In the genomic region with DNA sequence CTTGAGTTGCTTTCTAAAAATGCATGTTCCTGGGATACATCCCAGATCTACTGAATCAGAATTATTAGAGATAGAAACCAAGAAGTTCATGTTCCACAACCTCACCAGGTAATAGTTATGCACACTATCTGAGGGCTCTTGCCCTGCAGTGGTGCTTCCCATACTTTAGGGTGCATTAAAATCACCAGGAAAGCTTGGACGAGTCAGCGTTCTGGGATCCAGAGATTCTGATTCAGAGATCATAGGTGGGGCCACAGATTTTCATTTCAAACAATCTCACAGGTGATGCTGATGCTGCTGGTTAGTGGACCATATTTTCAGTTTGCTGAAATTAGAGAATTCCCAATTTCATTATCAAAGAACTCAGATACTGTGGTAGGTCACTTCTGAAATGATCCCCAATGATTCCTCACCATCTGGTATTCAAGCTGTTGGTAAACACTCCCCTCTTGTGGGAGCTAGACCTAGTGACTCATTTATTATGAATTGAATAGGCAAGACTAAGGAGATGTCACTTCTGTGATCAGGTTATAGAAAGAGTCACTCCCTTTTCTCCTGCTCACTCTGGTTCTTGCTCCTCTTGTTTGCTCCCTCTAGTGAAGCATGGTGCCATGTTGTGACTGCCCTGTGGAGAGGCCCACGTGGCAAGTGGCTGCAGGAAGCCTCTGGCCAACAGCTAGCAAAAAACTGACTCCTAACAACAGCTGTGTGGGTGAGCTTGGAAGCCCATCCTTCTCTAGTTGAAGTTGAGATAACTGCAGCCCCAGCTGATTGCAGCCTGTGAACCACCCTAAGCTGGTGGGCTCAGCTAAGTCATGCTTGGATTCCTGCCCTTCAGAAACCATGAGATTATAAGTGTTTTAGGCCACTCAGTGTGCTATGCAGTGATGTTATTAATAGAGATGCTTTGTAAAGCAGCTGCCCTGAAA, we compare ENCODE assay signal across 14 cellular contexts. TPM values are rescaled to one million over a fixed set of nuclear protein-coding genes. Genes with fewer than 3 reads are reported as not detected.
DNase-seq lines count a peak whose midpoint lies in the region; ATAC-seq and TF ChIP-seq lines count a peak whose summit lies in the region.
"Had no signal": no experiment of that assay in that cellular context is flagged by ENCODE, and none has a peak within 500 bp of the region (broad histone marks: within the 10 kb centered on the region; RNA-seq: fewer than 3 reads in every experiment).

No MANE protein-coding gene starts in this region.

- CTCF ChIA-PET in RWPE1 (lab: Yijun Ruan, JAX) (interaction anchor here (0.5 to 8.2 kb wide), 19 partner anchors 8 to 558 kb away, joined by 3 to 68 read pairs (median 5); no protein-coding TSS in a partner anchor), T-cell (lab: Charles Lee) (interaction anchor here (0.6 to 2.7 kb wide), 7 partner anchors 56 to 558 kb away, joined by 3 to 10 read pairs (median 4); no protein-coding TSS in a partner anchor)

- peaks cover 6% of the 10 kb centered on the region for H3K4me1 Mint-ChIP-seq in stimulated activated effector memory CD8-positive, alpha-beta T cell treated with anti-CD3 and anti-CD28 coated beads, Interleukin-12 subunit alpha, Interleukin-12 subunit beta, amount 100 ng/mL, for 72 hours
- H3K4me1 Mint-ChIP-seq in T-cell = no peaks in the 10 kb centered on the region

- H3K9me3 ChIP-seq in left ventricle myocardium inferior (replicated peaks) = no peaks in the 10 kb centered on the region
- H3K9me3 ChIP-seq: upper lobe of right lung had no signal

- H3K27me3 ChIP-seq in left ventricle myocardium inferior (ENCODE audit: low read depth) = no peaks in the 10 kb centered on the region
- H3K27me3 ChIP-seq: upper lobe of right lung had no signal

- no peaks in the 10 kb centered on the region for H3K36me3 Mint-ChIP-seq in stimulated activated effector memory CD8-positive, alpha-beta T cell treated with anti-CD3 and anti-CD28 coated beads, Interleukin-12 subunit alpha, Interleukin-12 subunit beta, amount 100 ng/mL, for 72 hours
- H3K36me3 Mint-ChIP-seq in T-cell = no peaks in the 10 kb centered on the region

- peaks cover 12 to 20% of the 10 kb centered on the region in 2 donors for H3K27me3 Mint-ChIP-seq in T-cell

- no peaks in the 10 kb centered on the region for H3K9me3 Mint-ChIP-seq in stimulated activated effector memory CD8-positive, alpha-beta T cell treated with anti-CD3 and anti-CD28 coated beads, Interleukin-12 subunit alpha, Interleukin-12 subunit beta, amount 100 ng/mL, for 72 hours
- no peaks in the 10 kb centered on the region for H3K9me3 Mint-ChIP-seq in T-cell
- H3K9me3 Mint-ChIP-seq: CD4-positive, alpha-beta T cell had no signal

- H3K27ac ChIP-seq in left ventricle myocardium inferior (replicated peaks) (no peak overlapping the region), RWPE1 (peak overlapping the region; percentile 57)
- H3K27ac ChIP-seq: upper lobe of right lung, VCaP had no signal

- H3K4me3 Mint-ChIP-seq in stimulated activated effector memory CD8-positive, alpha-beta T cell treated with anti-CD3 and anti-CD28 coated beads, Interleukin-12 subunit alpha, Interleukin-12 subunit beta, amount 100 ng/mL, for 72 hours = no peak overlapping the region
- H3K4me3 Mint-ChIP-seq in T-cell = no peak overlapping the region
- H3K4me3 Mint-ChIP-seq: CD4-positive, alpha-beta T cell had no signal

- intact Hi-C loops in left ventricle myocardium inferior (cut with micrococcal nuclease) = loop anchor here (5.0 kb wide), 1 partner anchor 256 kb away; no protein-coding TSS in a partner anchor
- intact Hi-C loops in Right ventricle myocardium inferior (cut with DNase I) = loop anchor here (5.0 kb wide), 1 partner anchor 109 kb away; no protein-coding TSS in a partner anchor

- peaks cover 28% of the 10 kb centered on the region for H3K4me1 ChIP-seq in left ventricle myocardium inferior
- H3K4me1 ChIP-seq: upper lobe of right lung had no signal

- no peak overlapping the region for H3K4me3 ChIP-seq in left ventricle myocardium inferior
- H3K4me3 ChIP-seq: upper lobe of right lung had no signal

- H3K36me3 ChIP-seq in left ventricle myocardium inferior = peaks cover 6% of the 10 kb centered on the region
- H3K36me3 ChIP-seq: upper lobe of right lung had no signal

- POLR2A ChIA-PET in RWPE1 (lab: Yijun Ruan, JAX; ENCODE audit: low non-redundant PET) (no interaction called here), T-cell (lab: Charles Lee) (no interaction called here)

- TF ChIP-seq CTCF in left ventricle myocardium inferior (IDR thresholded peaks at IDR 0.05; ENCODE audit: borderline replicate concordance) (peak; percentile 42), RWPE1 (conservative IDR thresholded peaks at IDR 0.05; ENCODE audit: low read depth) (peak; percentile 45)

- ATAC-seq in Right ventricle myocardium inferior (no peak), esophagus mucosa (peak; percentile 59), GM18511 (IDR thresholded peaks at IDR 0.05; ENCODE audit: unreplicated experiment) (no peak), T-cell (replicated peaks in 1 of 4) (no peak)
- ATAC-seq in stimulated activated effector memory CD8-positive, alpha-beta T cell treated with anti-CD3 and anti-CD28 coated beads, Interleukin-12 subunit alpha, Interleukin-12 subunit beta, amount 100 ng/mL, for 72 hours = peak; percentile 40

- no peak for DNase-seq in left ventricle myocardium inferior
- DNase-seq in Right ventricle myocardium inferior (ENCODE audit: missing footprints) = no peak
- peak; percentile 69 for DNase-seq in RWPE1 (ENCODE audit: low spot score)
- DNase-seq in stimulated activated effector memory CD8-positive, alpha-beta T cell treated with anti-CD3 and anti-CD28 coated beads, Interleukin-12 subunit alpha, Interleukin-12 subunit beta, amount 100 ng/mL, for 72 hours (ENCODE audit: low spot score in 2 of 2) = no peak
- DNase-seq in hippocampal formation (lab: John Stamatoyannopoulos, UW) = no peak
- DNase-seq in T-cell = no peak
- DNase-seq: activated effector memory CD4-positive, alpha-beta T cell treated with Interleukin-2 at 50 U/mL for 16 hours; CD4-positive, alpha-beta T cell; left cardiac atrium; posterior cingulate gyrus; upper lobe of right lung had no signal

- H3K27ac Mint-ChIP-seq in stimulated activated effector memory CD8-positive, alpha-beta T cell treated with anti-CD3 and anti-CD28 coated beads, Interleukin-12 subunit alpha, Interleukin-12 subunit beta, amount 100 ng/mL, for 72 hours = no peak overlapping the region
- no peak overlapping the region for H3K27ac Mint-ChIP-seq in T-cell
- H3K27ac Mint-ChIP-seq: CD4-positive, alpha-beta T cell had no signal

RNA-seq across cellular contexts. Expression of a gene that starts 59.8 kb away (rescaled TPM):
- total RNA-seq in left ventricle myocardium inferior = 9.4 TPM
- 14.6 TPM for total RNA-seq in Right ventricle myocardium inferior
- total RNA-seq in esophagus mucosa = 3.4 TPM
- not detected for total RNA-seq in T-cell
- total RNA-seq: CD4-positive, alpha-beta T cell had no signal

Comparison
In these comparisons a context has a peak if more than half of its experiments do, and no peak if none do; other contexts are left out.
1. ATAC-seq: peak in esophagus mucosa (single experiment) and stimulated activated effector memory CD8-positive, alpha-beta T cell treated with anti-CD3 and anti-CD28 coated beads, Interleukin-12 subunit alpha, Interleukin-12 subunit beta, amount 100 ng/mL, for 72 hours (single experiment); none in Right ventricle myocardium inferior (single experiment), GM18511 (single experiment) and T-cell (0 of 4).